ENCODE assay signal across 8 cellular contexts in the genomic region with DNA sequence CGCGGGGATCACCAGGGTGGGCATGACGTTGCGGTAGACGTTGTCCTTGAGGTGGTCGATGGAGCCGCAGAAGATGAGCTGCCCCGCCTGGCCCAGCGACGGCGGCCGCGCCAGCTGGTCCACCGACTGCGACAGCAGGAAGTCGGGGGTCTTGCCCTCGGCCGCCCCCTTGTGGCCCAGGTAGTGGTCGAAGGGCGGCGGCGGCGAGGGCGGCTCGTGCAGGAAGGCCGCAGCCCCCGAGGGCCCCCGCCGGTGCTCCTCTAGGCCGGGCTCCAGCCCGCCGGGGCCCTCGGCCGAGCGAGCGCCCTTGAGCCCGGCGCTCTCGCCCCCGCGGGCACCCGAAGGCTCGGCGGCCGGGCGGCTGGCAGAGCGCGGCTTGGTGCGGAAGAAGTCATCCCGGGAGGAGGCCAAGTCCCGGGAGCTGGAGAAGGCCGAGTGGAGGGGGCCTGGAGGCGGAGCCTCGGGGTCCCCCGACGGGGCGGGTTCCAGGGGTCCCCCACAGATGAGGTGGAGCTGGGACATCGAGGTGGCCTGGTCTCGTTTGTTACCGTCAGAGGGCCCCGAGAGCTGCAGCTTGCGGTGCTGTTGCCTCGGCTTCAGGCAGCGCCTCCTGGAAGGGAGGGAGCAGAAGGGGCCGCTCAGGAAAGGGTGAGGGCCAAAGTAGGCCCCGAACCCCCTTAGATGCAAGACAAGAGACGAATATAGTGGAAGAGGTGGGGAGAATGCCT. TPM values are rescaled to one million over a fixed set of nuclear protein-coding genes. Genes with fewer than 3 reads are reported as not detected.
DNase-seq lines count a peak whose midpoint lies in the region; ATAC-seq lines count a peak whose summit lies in the region.

No MANE protein-coding gene starts in this region.

- H3K4me1 ChIP-seq in iPS-15b (ENCODE audit: control insufficient read depth, insufficient read depth, low read length): no peaks in the 10 kb centered on the region

- peaks cover 8% of the 10 kb centered on the region for H3K36me3 Mint-ChIP-seq in activated T-helper 17 cell treated with anti-CD3 and anti-CD28 coated beads, Interleukin-2, amount 50 U/mL, for 72 hours (ENCODE audit: low read depth)
- no peaks in the 10 kb centered on the region for H3K36me3 Mint-ChIP-seq in stimulated activated effector memory CD8-positive, alpha-beta T cell treated with anti-CD3 and anti-CD28 coated beads, Interleukin-12 subunit alpha, Interleukin-12 subunit beta, amount 100 ng/mL, for 72 hours

- peak overlapping the region; percentile 21 for H3K4me3 Mint-ChIP-seq in activated T-helper 17 cell treated with anti-CD3 and anti-CD28 coated beads, Interleukin-2, amount 50 U/mL, for 72 hours
- H3K4me3 Mint-ChIP-seq in stimulated activated effector memory CD8-positive, alpha-beta T cell treated with anti-CD3 and anti-CD28 coated beads, Interleukin-12 subunit alpha, Interleukin-12 subunit beta, amount 100 ng/mL, for 72 hours: peak overlapping the region; percentile 35

- H3K27ac Mint-ChIP-seq in activated T-helper 17 cell treated with anti-CD3 and anti-CD28 coated beads, Interleukin-2, amount 50 U/mL, for 72 hours: no peak overlapping the region
- H3K27ac Mint-ChIP-seq in stimulated activated effector memory CD8-positive, alpha-beta T cell treated with anti-CD3 and anti-CD28 coated beads, Interleukin-12 subunit alpha, Interleukin-12 subunit beta, amount 100 ng/mL, for 72 hours: no peak overlapping the region

- no peaks in the 10 kb centered on the region for H3K9me3 ChIP-seq in iPS-15b (ENCODE audit: control insufficient read depth, insufficient read depth, low read length)

- no peak overlapping the region for H3K9ac ChIP-seq in iPS-15b (ENCODE audit: low read depth, low read length)

- no peaks in the 10 kb centered on the region for H3K9me3 Mint-ChIP-seq in activated T-helper 17 cell treated with anti-CD3 and anti-CD28 coated beads, Interleukin-2, amount 50 U/mL, for 72 hours
- no peaks in the 10 kb centered on the region for H3K9me3 Mint-ChIP-seq in stimulated activated effector memory CD8-positive, alpha-beta T cell treated with anti-CD3 and anti-CD28 coated beads, Interleukin-12 subunit alpha, Interleukin-12 subunit beta, amount 100 ng/mL, for 72 hours

- H3K27me3 ChIP-seq in iPS-15b (ENCODE audit: control insufficient read depth, insufficient read depth, low read length): no peaks in the 10 kb centered on the region

- no peaks in the 10 kb centered on the region for H3K27me3 Mint-ChIP-seq in activated T-helper 17 cell treated with anti-CD3 and anti-CD28 coated beads, Interleukin-2, amount 50 U/mL, for 72 hours

- H3K4me1 Mint-ChIP-seq in activated T-helper 17 cell treated with anti-CD3 and anti-CD28 coated beads, Interleukin-2, amount 50 U/mL, for 72 hours: peaks cover 6% of the 10 kb centered on the region
- H3K4me1 Mint-ChIP-seq in stimulated activated effector memory CD8-positive, alpha-beta T cell treated with anti-CD3 and anti-CD28 coated beads, Interleukin-12 subunit alpha, Interleukin-12 subunit beta, amount 100 ng/mL, for 72 hours: peaks cover 5% of the 10 kb centered on the region

- DNase-seq in NCI-H524 (lab: John Stamatoyannopoulos, UW): peak; percentile 8 to 63
- no peak for DNase-seq in NCI-H524 treated with DMSO at 0.1 percent for 48 hours (lab: John Stamatoyannopoulos, UW)
- DNase-seq in stimulated activated effector memory CD8-positive, alpha-beta T cell treated with anti-CD3 and anti-CD28 coated beads, Interleukin-12 subunit alpha, Interleukin-12 subunit beta, amount 100 ng/mL, for 72 hours (ENCODE audit: low spot score in 2 of 2): peak; percentile 64 to 77
- no peak for DNase-seq in midbrain (lab: John Stamatoyannopoulos, UW)
- no peak for DNase-seq in NCI-H2227 treated with DMSO at 0.1 percent for 48 hours (lab: John Stamatoyannopoulos, UW)
- DNase-seq in hepatic stellate cell (ENCODE audit: low spot score): no peak

- H3K36me3 ChIP-seq in iPS-15b (ENCODE audit: control insufficient read depth, insufficient read depth, low read length): peaks cover 26% of the 10 kb centered on the region

- peak overlapping the region; percentile 45 for H3K4me3 ChIP-seq in iPS-15b (ENCODE audit: low read depth, low read length)

- peak; percentile 37 for ATAC-seq in activated T-helper 17 cell treated with anti-CD3 and anti-CD28 coated beads, Interleukin-2, amount 50 U/mL, for 72 hours (replicated peaks)
- ATAC-seq in stimulated activated effector memory CD8-positive, alpha-beta T cell treated with anti-CD3 and anti-CD28 coated beads, Interleukin-12 subunit alpha, Interleukin-12 subunit beta, amount 100 ng/mL, for 72 hours: peak; percentile 60

RNA-seq across cellular contexts. Expression of gene FAM171A2, which starts 8.9 kb away (rescaled TPM):
- total RNA-seq in activated T-helper 17 cell treated with anti-CD3 and anti-CD28 coated beads, Interleukin-2, amount 50 U/mL, for 72 hours: under 1 TPM; 0.17 to 0.32 TPM

RNA-seq across cellular contexts. Expression of gene GRN, which starts 9.6 kb away (rescaled TPM):
- total RNA-seq in activated T-helper 17 cell treated with anti-CD3 and anti-CD28 coated beads, Interleukin-2, amount 50 U/mL, for 72 hours: 10 to 100 TPM; 48.5 to 54.5 TPM

RNA-seq across cellular contexts. Expression of gene SLC25A39, which starts 30.1 kb away (rescaled TPM):
- total RNA-seq in activated T-helper 17 cell treated with anti-CD3 and anti-CD28 coated beads, Interleukin-2, amount 50 U/mL, for 72 hours: 100 to 1,000 TPM in 1 of 2 donors, 10 to 100 TPM in 1; 60.3 to 114 TPM

RNA-seq across cellular contexts. Expression of gene ITGA2B, which starts 34.7 kb away (rescaled TPM):
- 1 to 10 TPM; 2.2 to 3.7 TPM for total RNA-seq in activated T-helper 17 cell treated with anti-CD3 and anti-CD28 coated beads, Interleukin-2, amount 50 U/mL, for 72 hours

RNA-seq across cellular contexts. Expression of gene RUNDC3A, which starts 46.3 kb away (rescaled TPM):
- total RNA-seq in activated T-helper 17 cell treated with anti-CD3 and anti-CD28 coated beads, Interleukin-2, amount 50 U/mL, for 72 hours: under 1 TPM; 0.41 to 0.53 TPM

Comparison
In these comparisons a context has a peak if more than half of its experiments do, and no peak if none do; other contexts are left out.
1. DNase-seq: peak in NCI-H524 (2 of 2) and stimulated activated effector memory CD8-positive, alpha-beta T cell treated with anti-CD3 and anti-CD28 coated beads, Interleukin-12 subunit alpha, Interleukin-12 subunit beta, amount 100 ng/mL, for 72 hours (2 of 2); none in NCI-H524 treated with DMSO at 0.1 percent for 48 hours (single experiment), midbrain (single experiment), NCI-H2227 treated with DMSO at 0.1 percent for 48 hours (single experiment) and hepatic stellate cell (single experiment).